9 cellular contexts compared by ENCODE assay signal in genomic region chr7:149496642-149497391, GRCh38. TPM values are rescaled to one million over a fixed set of nuclear protein-coding genes. Genes with fewer than 3 reads are reported as not detected.
A peak's percentile ranks its signal among the peaks of the same experiment; 100 is the strongest.
DNase-seq lines count a peak whose midpoint lies in the region; ATAC-seq, FAIRE-seq and TF ChIP-seq lines count a peak whose summit lies in the region.
"Had no signal": no experiment of that assay in that cellular context is flagged by ENCODE, and none has a peak within 500 bp of the region (broad histone marks: within the 10 kb centered on the region; RNA-seq: fewer than 3 reads in every experiment).

No MANE protein-coding gene starts in this region.

- no peaks in the 10 kb centered on the region for H3K9me2 ChIP-seq in GM23338 (ENCODE audit: insufficient read depth)

- peaks cover 9% of the 10 kb centered on the region; the same call in 1 of the 2 replicates for H3K36me3 ChIP-seq in GM23338 (ENCODE audit: insufficient read depth)
- H3K36me3 ChIP-seq in endodermal cell (ENCODE audit: control insufficient read depth, insufficient read depth, low read length): peaks cover 21% of the 10 kb centered on the region

- H4K20me1 ChIP-seq in GM23338 (replicated peaks; ENCODE audit: insufficient read depth): peaks cover 7% of the 10 kb centered on the region; the same call in 1 of the 2 replicates

- peak; percentile 18 for ATAC-seq in GM23338
- peak; percentile 42 for ATAC-seq in stimulated activated naive CD8-positive, alpha-beta T cell treated with anti-CD3 and anti-CD28 coated beads, Interleukin-15, Interleukin-2, amounts not matched to agents 100 U/mL and 50 U/mL, for 24 hours

- H3K27me3 ChIP-seq in GM23338 (ENCODE audit: insufficient read depth): peaks cover 24% of the 10 kb centered on the region
- peaks cover 34% of the 10 kb centered on the region for H3K27me3 ChIP-seq in endodermal cell (ENCODE audit: control insufficient read depth, insufficient read depth, low read length, poor library complexity, severe bottlenecking)

- peak overlapping the region; percentile 94 for H3K4me2 ChIP-seq in GM23338

- H3K9me3 Mint-ChIP-seq in GM23338 (no peaks in the 10 kb centered on the region), endodermal cell (no peaks in the 10 kb centered on the region)

- H3K36me3 Mint-ChIP-seq in GM23338 (ENCODE audit: low read depth): peaks cover 26% of the 10 kb centered on the region
- H3K36me3 Mint-ChIP-seq in endodermal cell (ENCODE audit: low read depth): peaks cover 30% of the 10 kb centered on the region

- peaks cover 16% of the 10 kb centered on the region for H3K79me2 ChIP-seq in GM23338 (replicated peaks; ENCODE audit: insufficient read depth)

- no peak overlapping the region for H3K27ac ChIP-seq in GM23338 (ENCODE audit: low read depth)
- H3K27ac ChIP-seq in endodermal cell (ENCODE audit: low read depth, low read length): no peak overlapping the region

- FAIRE-seq in RCC 7860 (lab: Jason Lieb, UNC): no peak
- FAIRE-seq: islet of Langerhans had no signal

- 7 to 11% methylated on average over 12 to 51 of the region's 51 CpGs for WGBS in endodermal cell (ENCODE audit: insufficient coverage in 1 of 2, insufficient read length in 1 of 2), 2 experiments

- H3K4me1 Mint-ChIP-seq in GM23338 (peaks cover 13% of the 10 kb centered on the region), endodermal cell (peaks cover 18% of the 10 kb centered on the region)

- H3K27ac Mint-ChIP-seq in GM23338 (no peak overlapping the region), endodermal cell (peak overlapping the region; percentile 84)

- peaks cover 20% of the 10 kb centered on the region for H3K27me3 Mint-ChIP-seq in GM23338 (ENCODE audit: insufficient read depth, low read depth, poor library complexity)
- peaks cover 33% of the 10 kb centered on the region for H3K27me3 Mint-ChIP-seq in endodermal cell (ENCODE audit: insufficient read depth)

- H3K4me1 ChIP-seq in GM23338 (ENCODE audit: insufficient read depth) (no peaks in the 10 kb centered on the region), endodermal cell (ENCODE audit: control insufficient read depth, insufficient read depth, low read length) (no peaks in the 10 kb centered on the region)

- H2AFZ ChIP-seq in GM23338: peak overlapping the region; percentile 59

- TF ChIP-seq CTCF in GM23338 (conservative IDR thresholded peaks at IDR 0.05; ENCODE audit: low read depth in 2 of 2) (no peak), endodermal cell (conservative IDR thresholded peaks at IDR 0.05) (no peak)

- H3K4me3 Mint-ChIP-seq in GM23338 (peak overlapping the region; percentile 95), endodermal cell (peak overlapping the region; percentile 90)

- H3K9me3 ChIP-seq in endodermal cell (ENCODE audit: control insufficient read depth, low read length): no peaks in the 10 kb centered on the region

- no peaks in the 10 kb centered on the region for H3F3A ChIP-seq in GM23338 (replicated peaks; ENCODE audit: low read depth)

- DNase-seq in GM03348 (ENCODE audit: low spot score): peak; percentile 73
- DNase-seq in GM23338 (ENCODE audit: low spot score): peak; percentile 49
- DNase-seq in LoVo (ENCODE audit: low spot score): peak; percentile 35
- DNase-seq in activated CD8-positive, alpha-beta memory T cell treated with anti-CD3 and anti-CD28 coated beads for 1 hour (ENCODE audit: extremely low read depth in 1 of 2, low read depth in 1 of 2): peak; percentile 9 to 37
- DNase-seq in endodermal cell: peak; percentile 74
- peak; percentile 34 for DNase-seq in mucosa of gallbladder (ENCODE audit: low spot score)
- peak; percentile 58 for DNase-seq in stimulated activated naive CD8-positive, alpha-beta T cell treated with anti-CD3 and anti-CD28 coated beads, Interleukin-15, Interleukin-2, amounts not matched to agents 100 U/mL and 50 U/mL, for 24 hours
- DNase-seq in RCC 7860 (ENCODE audit: low spot score): no peak

- H3K9ac ChIP-seq in endodermal cell (ENCODE audit: extremely low read depth, low read length, poor library complexity, severe bottlenecking): peak overlapping the region; percentile 54

- peak overlapping the region; percentile 83 for H3K4me3 ChIP-seq in GM23338
- H3K4me3 ChIP-seq in endodermal cell (ENCODE audit: low read length): peak overlapping the region; percentile 84

TF ChIP-seq in GM23338, 12 proteins besides CTCF, POLR2A, EP300 and RAD21:
- TF ChIP-seq ZNF331 (CRISPR knock-in tag; IDR thresholded peaks at IDR 0.05; ENCODE audit: low read depth): no peak

RNA-seq across cellular contexts. Expression of gene ZNF746, which starts 0.8 kb away (rescaled TPM):
- total RNA-seq in GM23338 (2014; rRNA removed; shearing (Covaris generic)): 12.9 and 18.6 TPM in 2 replicates
- 10.0 and 12.9 TPM in 2 replicates for polyA plus RNA-seq in GM23338 (2016; fragmentation: Nextera tagmentation; extraction: Ambion mirVana)
- total RNA-seq in endodermal cell (10 to 100 TPM; 20.1 to 22.3 TPM), mucosa of gallbladder (20.0 TPM)
- 12.6 TPM for polyA plus RNA-seq in endodermal cell (2013, experiment 1 of 2)
- 13.3 TPM for polyA plus RNA-seq in endodermal cell (2013, experiment 2 of 2)

RNA-seq across cellular contexts. Expression of gene ZNF777, which starts 36.0 kb away (rescaled TPM):
- 5.2 and 7.9 TPM in 2 replicates for total RNA-seq in GM23338 (2014; rRNA removed; shearing (Covaris generic))
- polyA plus RNA-seq in GM23338 (2016; fragmentation: Nextera tagmentation; extraction: Ambion mirVana): 2.8 and 3.2 TPM in 2 replicates
- total RNA-seq in endodermal cell: 10 to 100 TPM in 1 of 2 donors, 1 to 10 TPM in 1; 9.7 to 11.1 TPM
- 14.3 TPM for polyA plus RNA-seq in endodermal cell (2013, experiment 1 of 2)
- polyA plus RNA-seq in endodermal cell (2013, experiment 2 of 2): 13.7 TPM
- 13.7 TPM for total RNA-seq in mucosa of gallbladder
